In the genomic region with DNA sequence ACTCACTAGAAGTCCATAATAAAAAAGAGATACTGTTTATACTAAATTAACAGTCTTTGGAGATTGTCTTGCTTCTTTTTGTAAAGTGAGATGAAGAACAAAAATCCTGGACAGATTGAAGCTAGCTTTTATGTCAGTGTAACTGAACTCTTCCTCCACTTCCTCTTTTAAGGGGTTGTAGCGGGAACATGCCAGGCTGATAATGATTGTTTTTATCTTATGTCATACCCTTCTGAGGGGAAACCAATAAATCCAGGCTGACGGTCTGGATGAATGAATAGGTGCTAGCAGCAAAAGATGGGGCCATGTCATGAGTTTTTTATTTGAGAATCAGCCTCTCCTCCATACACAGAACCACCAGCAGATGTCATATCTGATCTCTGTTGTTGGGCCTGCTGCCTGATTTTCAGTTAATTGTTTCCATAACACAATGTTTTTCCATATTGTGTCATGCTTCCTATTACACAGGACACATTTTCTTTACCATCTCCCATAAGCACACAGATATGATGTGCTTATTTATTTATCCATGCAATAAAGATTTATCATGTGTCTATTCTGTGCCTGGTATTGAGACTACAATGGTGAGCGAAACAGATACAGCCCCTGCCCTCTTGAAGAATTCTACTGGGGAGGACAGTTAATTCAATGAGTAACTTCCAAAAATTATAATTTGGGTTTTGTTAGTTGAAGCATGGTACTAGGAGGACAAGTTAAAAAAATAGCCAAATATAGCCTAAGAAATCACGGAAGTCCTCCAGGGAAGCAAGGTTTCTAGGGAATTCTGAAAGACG, we compare ENCODE assay signal across 8 cellular contexts. TPM values are rescaled to one million over a fixed set of nuclear protein-coding genes. Genes with fewer than 3 reads are reported as not detected.
DNase-seq lines count a peak whose midpoint lies in the region; ATAC-seq, FAIRE-seq and TF ChIP-seq lines count a peak whose summit lies in the region.

No MANE protein-coding gene starts in this region.

- TF ChIP-seq CTCF in A549 (IDR thresholded peaks at IDR 0.05) (peak; percentile 68), GM12872 (IDR thresholded peaks at IDR 0.05; ENCODE audit: insufficient read depth, low read depth, low read length) (peak; percentile 28; the same call in 2 of the 3 replicates), ovary (IDR thresholded peaks at IDR 0.05) (no peak)

- TF ChIP-seq EP300 in A549 (IDR thresholded peaks at IDR 0.05) (no peak), ovary (IDR thresholded peaks at IDR 0.05) (no peak)

- peak; percentile 65 for FAIRE-seq in A549 (lab: Jason Lieb, UNC)

- H3K4me1 ChIP-seq in A549, result no peaks in the 10 kb centered on the region
- no peaks in the 10 kb centered on the region for H3K4me1 ChIP-seq in ovary (ENCODE audit: insufficient read depth)

- TF ChIP-seq POLR2A in A549 (IDR thresholded peaks at IDR 0.05; ENCODE audit: low read length) (no peak), ovary (IDR thresholded peaks at IDR 0.05) (no peak)

- ATAC-seq in A549, result peak; percentile 74 to 78; a peak in 5 of 6 replicates
- no peak for ATAC-seq in HG02885 (IDR thresholded peaks at IDR 0.05; ENCODE audit: poor library complexity, unreplicated experiment)

- H3K27me3 ChIP-seq in ovary, result no peaks in the 10 kb centered on the region

- peak in 1 of 2 experiments; percentile 33 for DNase-seq in A549 (ENCODE audit: low read depth in 1 of 2, low spot score in 1 of 2)
- DNase-seq in NCI-H345 (lab: John Stamatoyannopoulos, UW), result peak; percentile 66
- peak; percentile 49 for DNase-seq in cerebellar cortex (ENCODE audit: low spot score)
- DNase-seq in effector CD4-positive, alpha-beta T cell, result no peak
- no peak for DNase-seq in ovary
- no peak for DNase-seq in cerebellar nuclear complex (lab: John Stamatoyannopoulos, UW)

- H3K36me3 ChIP-seq in ovary, result no peaks in the 10 kb centered on the region

- no peak overlapping the region for H3K27ac ChIP-seq in A549
- no peak overlapping the region for H3K27ac ChIP-seq in ovary

- WGBS in A549 (ENCODE audit: missing lambda C conversion rate), result 73% methylated on average over 5 of the region's 5 CpGs
- 55 to 56% (median 56%) methylated on average over 5 of the region's 5 CpGs for WGBS in ovary, 3 donors

- CTCF ChIA-PET in A549 (lab: Yijun Ruan, JAX), result interaction anchor here (0.7 to 15.9 kb wide), 23 partner anchors 8 to 759 kb away, joined by 3 to 419 read pairs (median 4); a partner anchor contains a TSS

- H3K9me3 ChIP-seq in A549 (no peaks in the 10 kb centered on the region), ovary (no peaks in the 10 kb centered on the region)

- POLR2A ChIA-PET in A549 (lab: Yijun Ruan, JAX), result no interaction called here

- no peak overlapping the region for H3K4me2 ChIP-seq in A549

- intact Hi-C loops in ovary (cut with DNase I), result no loop called here

- H3K4me3 ChIP-seq in A549 (no peak overlapping the region), ovary (no peak overlapping the region)

- TF ChIP-seq RAD21 in A549 (conservative IDR thresholded peaks at IDR 0.05 in 1 of 2, IDR thresholded peaks at IDR 0.05 in 1 of 2), result peak; percentile 77 to 82

TF ChIP-seq in A549, 52 proteins besides CTCF, POLR2A, EP300 and RAD21:
- TF ChIP-seq KDM5A (IDR thresholded peaks at IDR 0.05) (no peak), CHD2 (IDR thresholded peaks at IDR 0.05; ENCODE audit: low read length, partially characterized antibody) (no peak), CEBPB (IDR thresholded peaks at IDR 0.05) (no peak), SMC3 (IDR thresholded peaks at IDR 0.05) (peak; percentile 83), HOXB5 (CRISPR knock-in tag; IDR thresholded peaks at IDR 0.05) (no peak)
- TF ChIP-seq, protein P1, sequence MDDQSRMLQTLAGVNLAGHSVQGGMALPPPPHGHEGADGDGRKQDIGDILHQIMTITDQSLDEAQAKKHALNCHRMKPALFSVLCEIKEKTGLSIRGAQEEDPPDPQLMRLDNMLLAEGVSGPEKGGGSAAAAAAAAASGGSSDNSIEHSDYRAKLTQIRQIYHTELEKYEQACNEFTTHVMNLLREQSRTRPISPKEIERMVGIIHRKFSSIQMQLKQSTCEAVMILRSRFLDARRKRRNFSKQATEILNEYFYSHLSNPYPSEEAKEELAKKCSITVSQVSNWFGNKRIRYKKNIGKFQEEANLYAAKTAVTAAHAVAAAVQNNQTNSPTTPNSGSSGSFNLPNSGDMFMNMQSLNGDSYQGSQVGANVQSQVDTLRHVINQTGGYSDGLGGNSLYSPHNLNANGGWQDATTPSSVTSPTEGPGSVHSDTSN (IDR thresholded peaks at IDR 0.05), result no peak
TF ChIP-seq in A549: peak in this region for 1.

RNA-seq across cellular contexts. Expression of gene CRY1, which starts 33.5 kb away (rescaled TPM):
- 17.6 and 26.1 TPM in 2 replicates for polyA plus RNA-seq in A549 (2011; rRNA removed)
- 7.5 and 13.2 TPM in 2 replicates for polyA plus RNA-seq in A549 (2012; cell fraction: cytosol; rRNA removed)
- 19.7 and 21.9 TPM in 2 replicates for polyA plus RNA-seq in A549 (2012; cell fraction: nucleus; rRNA removed)
- polyA plus RNA-seq in A549 (2017; fragmentation: RNase III; extraction: RNeasy Plus Mini Kit Qiagen cat#74134 plus additional on column Dnase treatment), result 14.9 to 16.1 TPM (median 15.8 TPM) in 3 replicates
- polyA minus RNA-seq in A549 (2011; rRNA and poly(A)+ RNA removed), result 9.5 and 10.3 TPM in 2 replicates
- total RNA-seq in ovary, result 10 to 100 TPM; 11.9 to 49.1 (median 15.0) TPM
- 10 to 100 TPM in 1 of 2 donors, 1 to 10 TPM in 1; 8.3 to 11.5 TPM for polyA plus RNA-seq in ovary

Comparison
In these comparisons a context has a peak if more than half of its experiments do, and no peak if none do; other contexts are left out.
1. DNase-seq: peak in NCI-H345 (single experiment) and cerebellar cortex (single experiment); none in effector CD4-positive, alpha-beta T cell (single experiment), ovary (0 of 5) and cerebellar nuclear complex (0 of 2).
2. CTCF ChIP-seq: peak in A549 (single experiment) and GM12872 (single experiment); none in ovary (0 of 3).